In genomic region chr11:99376463-99376862, GRCh38 we compare ENCODE assay signal across 15 cellular contexts.
DNase-seq lines count a peak whose midpoint lies in the region; TF ChIP-seq lines count a peak whose summit lies in the region.
"Had no signal": no experiment of that assay in that cellular context is flagged by ENCODE, and none has a peak within 500 bp of the region (broad histone marks: within the 10 kb centered on the region; RNA-seq: fewer than 3 reads in every experiment).

No MANE protein-coding gene starts in this region.

- H3K36me3 ChIP-seq in osteoblast (ENCODE audit: insufficient read depth, low read length), result no peaks in the 10 kb centered on the region
- H3K36me3 ChIP-seq: BLaER1 had no signal

- no peaks in the 10 kb centered on the region for H3K9me3 ChIP-seq in osteoblast (ENCODE audit: low read depth, low read length)
- H3K9me3 ChIP-seq: A549, BLaER1 had no signal

- intact Hi-C loops in posterior cingulate gyrus (cut with DNase I), result no loop called here

- DNase-seq in DMS53 (lab: John Stamatoyannopoulos, UW), result peak; percentile 40
- DNase-seq in DMS53 treated with DMSO at 0.1 percent for 48 hours (lab: John Stamatoyannopoulos, UW; ENCODE audit: unreplicated experiment), result no peak
- DNase-seq in M059J (ENCODE audit: low read depth), result peak; percentile 31
- peak; percentile 28 for DNase-seq in amniotic epithelial cell (ENCODE audit: low read depth)
- peak; percentile 5 for DNase-seq in osteoblast (ENCODE audit: insufficient read length, low spot score, missing footprints)
- no peak for DNase-seq in HPDE6-E6E7 (ENCODE audit: extremely low spot score)
- DNase-seq in NCI-H82 treated with DMSO at 0.1 percent for 48 hours (lab: John Stamatoyannopoulos, UW; ENCODE audit: unreplicated experiment), result no peak
- DNase-seq in posterior cingulate gyrus, result no peak
- DNase-seq: CD4-positive, alpha-beta memory T cell; H7; HFFc6 had no signal

- H3K4me1 ChIP-seq in osteoblast (ENCODE audit: insufficient read depth, low read length), result no peaks in the 10 kb centered on the region
- H3K4me1 ChIP-seq: BLaER1 had no signal

- H3K4me2 ChIP-seq in osteoblast (ENCODE audit: insufficient read depth, low read length), result no peak overlapping the region
- H3K4me2 ChIP-seq: A549, BLaER1, GM23338 had no signal

- no peak overlapping the region for H3K4me3 ChIP-seq in osteoblast (ENCODE audit: insufficient read depth, low read length)
- H3K4me3 ChIP-seq: A549, BLaER1, GM23338 had no signal

- no peaks in the 10 kb centered on the region for H4K20me1 ChIP-seq in osteoblast (ENCODE audit: insufficient read depth, low read length)
- H4K20me1 ChIP-seq: BLaER1 had no signal

- H2AFZ ChIP-seq in osteoblast (ENCODE audit: low read length), result no peak overlapping the region
- H2AFZ ChIP-seq: GM23338 had no signal

- no peaks in the 10 kb centered on the region for H3K27me3 ChIP-seq in osteoblast (ENCODE audit: insufficient read depth, low read length)
- H3K27me3 ChIP-seq: BLaER1 had no signal

- no peak for TF ChIP-seq CTCF in osteoblast (IDR thresholded peaks at IDR 0.05; ENCODE audit: extremely low read depth, low read depth, low read length)

- no peaks in the 10 kb centered on the region for H3K79me2 ChIP-seq in osteoblast (ENCODE audit: insufficient read depth, low read length)

- no peak overlapping the region for H3K27ac ChIP-seq in osteoblast (ENCODE audit: low read depth, low read length)
- H3K27ac ChIP-seq: 22Rv1, A549, BLaER1 had no signal

Comparison
In these comparisons a context has a peak if more than half of its experiments do, and no peak if none do; other contexts are left out.
1. DNase-seq: peak in DMS53 (single experiment), M059J (single experiment), amniotic epithelial cell (single experiment) and osteoblast (single experiment); none in DMS53 treated with DMSO at 0.1 percent for 48 hours (single experiment), HPDE6-E6E7 (single experiment), NCI-H82 treated with DMSO at 0.1 percent for 48 hours (single experiment) and posterior cingulate gyrus (0 of 10).